10 cellular contexts compared by ENCODE assay signal in the genomic region with DNA sequence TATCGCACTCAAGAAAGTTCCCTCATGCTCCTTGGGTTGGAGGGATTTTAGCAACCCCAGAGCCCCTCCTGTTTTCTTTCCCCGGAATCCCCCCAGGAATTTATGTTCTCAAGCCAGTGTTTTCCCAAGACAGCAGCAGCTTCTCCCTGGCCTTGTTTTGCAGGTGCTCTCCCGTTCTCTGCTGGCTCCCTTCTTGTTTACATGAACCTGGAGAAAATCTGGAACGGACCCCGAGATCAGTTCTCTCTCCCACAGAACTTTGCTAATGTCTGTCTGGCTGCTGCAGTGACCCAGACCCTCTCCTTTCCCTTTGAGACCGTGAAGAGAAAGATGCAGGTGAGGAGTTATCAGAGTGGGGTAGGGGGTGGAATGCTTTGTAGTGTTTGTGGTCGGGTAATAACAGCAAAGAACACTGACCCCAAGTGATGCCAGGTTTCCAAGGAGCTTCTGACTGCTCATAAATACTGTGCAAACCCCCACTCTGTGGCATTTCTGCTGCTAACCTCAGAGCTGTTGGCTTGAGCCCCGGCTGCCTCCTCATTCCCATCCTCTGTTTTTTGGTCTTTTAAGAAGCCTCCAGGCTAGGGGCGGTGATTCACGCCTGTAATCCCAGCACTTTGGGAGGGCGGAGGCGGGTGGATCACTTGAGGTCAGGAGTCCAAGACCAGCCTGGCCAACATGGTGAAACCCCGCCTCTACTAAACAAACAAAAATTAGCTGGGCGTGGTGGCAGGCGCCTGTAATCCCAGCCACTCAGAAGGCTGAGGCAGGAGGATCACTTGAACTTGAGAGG. TPM values are rescaled to one million over a fixed set of nuclear protein-coding genes. Genes with fewer than 3 reads are reported as not detected.
DNase-seq lines count a peak whose midpoint lies in the region; ATAC-seq and TF ChIP-seq lines count a peak whose summit lies in the region.
"Had no signal": no experiment of that assay in that cellular context is flagged by ENCODE, and none has a peak within 500 bp of the region (broad histone marks: within the 10 kb centered on the region; RNA-seq: fewer than 3 reads in every experiment).

No MANE protein-coding gene starts in this region.

- peaks cover 0 to 7% (median 5%) of the 10 kb centered on the region in 3 donors for H3K36me3 Mint-ChIP-seq in immature natural killer cell

- WGBS in esophagus muscularis mucosa = 66% methylated on average over 15 of the region's 15 CpGs
- WGBS in sigmoid colon, 2 donors = 21 to 59% methylated on average over 15 of the region's 15 CpGs

- DNase-seq in Daoy (ENCODE audit: low read depth) (peak; percentile 79), NCI-H774 (lab: John Stamatoyannopoulos, UW) (peak; percentile 15), esophagus muscularis mucosa (ENCODE audit: extremely low spot score) (no peak), sigmoid colon (peak; percentile 84), immature natural killer cell (no peak)
- DNase-seq: NCI-H446 had no signal

- no peaks in the 10 kb centered on the region for H3K4me1 Mint-ChIP-seq in immature natural killer cell

- peak overlapping the region in 1 of 6 donors; percentile 11 for H3K27ac Mint-ChIP-seq in immature natural killer cell
- H3K27ac Mint-ChIP-seq: stimulated activated naive CD8-positive, alpha-beta T cell treated with anti-CD3 and anti-CD28 coated beads, Interleukin-15, Interleukin-2, amounts not matched to agents 100 ng/mL and 50 ng/mL, for 24 hours had no signal

- TF ChIP-seq CTCF in esophagus muscularis mucosa (IDR thresholded peaks at IDR 0.05) (no peak), sigmoid colon (IDR thresholded peaks at IDR 0.05) (no peak)

- H3K9me3 ChIP-seq in esophagus muscularis mucosa (no peaks in the 10 kb centered on the region), sigmoid colon (no peaks in the 10 kb centered on the region)

- ATAC-seq in GM18873 (IDR thresholded peaks at IDR 0.05; ENCODE audit: low FRiP score, unreplicated experiment) (no peak), GM19328 (IDR thresholded peaks at IDR 0.05; ENCODE audit: unreplicated experiment) (no peak), HG02885 (IDR thresholded peaks at IDR 0.05; ENCODE audit: poor library complexity, unreplicated experiment) (no peak)

- H3K27me3 ChIP-seq in esophagus muscularis mucosa = no peaks in the 10 kb centered on the region
- no peaks in the 10 kb centered on the region for H3K27me3 ChIP-seq in sigmoid colon

- TF ChIP-seq EP300 in esophagus muscularis mucosa (IDR thresholded peaks at IDR 0.05) (no peak), sigmoid colon (IDR thresholded peaks at IDR 0.05) (no peak)

- no peak overlapping the region for H3K4me3 Mint-ChIP-seq in immature natural killer cell
- H3K4me3 Mint-ChIP-seq: stimulated activated naive CD8-positive, alpha-beta T cell treated with anti-CD3 and anti-CD28 coated beads, Interleukin-15, Interleukin-2, amounts not matched to agents 100 ng/mL and 50 ng/mL, for 24 hours had no signal

- H3K27me3 Mint-ChIP-seq in immature natural killer cell (ENCODE audit: low read depth in 3 of 3) = peaks cover 0 to 2% (median 2%) of the 10 kb centered on the region in 3 donors
- H3K27me3 Mint-ChIP-seq: stimulated activated naive CD8-positive, alpha-beta T cell treated with anti-CD3 and anti-CD28 coated beads, Interleukin-15, Interleukin-2, amounts not matched to agents 100 ng/mL and 50 ng/mL, for 24 hours had no signal

- H3K36me3 ChIP-seq in esophagus muscularis mucosa (peaks cover 0 to 10% (median 0%) of the 10 kb centered on the region in 4 donors), sigmoid colon (no peaks in the 10 kb centered on the region)

- H3K9me3 Mint-ChIP-seq in immature natural killer cell = no peaks in the 10 kb centered on the region
- H3K9me3 Mint-ChIP-seq: stimulated activated naive CD8-positive, alpha-beta T cell treated with anti-CD3 and anti-CD28 coated beads, Interleukin-15, Interleukin-2, amounts not matched to agents 100 ng/mL and 50 ng/mL, for 24 hours had no signal

- intact Hi-C loops in esophagus muscularis mucosa (cut with DNase I) = no loop called here
- intact Hi-C loops in sigmoid colon (cut with DNase I) = no loop called here

- H3K4me1 ChIP-seq in esophagus muscularis mucosa (peaks cover 0 to 9% (median 1%) of the 10 kb centered on the region in 4 donors), sigmoid colon (peaks cover 0 to 9% (median 3%) of the 10 kb centered on the region in 4 donors)

- TF ChIP-seq POLR2A in esophagus muscularis mucosa (IDR thresholded peaks at IDR 0.05; ENCODE audit: low read depth) (no peak), sigmoid colon (IDR thresholded peaks at IDR 0.05) (no peak)

- H3K27ac ChIP-seq in esophagus muscularis mucosa (replicated peaks in 1 of 4) (peak overlapping the region in 3 of 4 donors; percentile 28 to 57 (median 49)), sigmoid colon (peak overlapping the region; percentile 10 to 69 (median 46))

- H3K4me3 ChIP-seq in esophagus muscularis mucosa (no peak overlapping the region), sigmoid colon (no peak overlapping the region)

RNA-seq across cellular contexts. Expression of gene SLC25A43, which starts 11.1 kb away (rescaled TPM):
- 5.4 and 6.7 TPM in 2 replicates for total RNA-seq in Daoy (2014; rRNA removed; shearing (Covaris generic))
- total RNA-seq in esophagus muscularis mucosa = 10 to 100 TPM in 3 of 4 donors, 1 to 10 TPM in 1; 6.6 to 15.4 (median 13.0) TPM
- 10 to 100 TPM in 2 of 4 donors, 1 to 10 TPM in 2; 5.3 to 16.1 (median 9.7) TPM for total RNA-seq in sigmoid colon
- polyA plus RNA-seq in sigmoid colon = 10 to 100 TPM; 16.2 to 39.5 (median 24.6) TPM
- 10 to 100 TPM in 2 of 3 donors, 1 to 10 TPM in 1; 6.1 to 12.6 (median 10.7) TPM for polyA plus RNA-seq in immature natural killer cell

RNA-seq across cellular contexts. Expression of gene SLC25A5, which starts 58.0 kb away (rescaled TPM):
- 198 and 231 TPM in 2 replicates for total RNA-seq in Daoy (2014; rRNA removed; shearing (Covaris generic))
- total RNA-seq in esophagus muscularis mucosa (100 to 1,000 TPM; 268 to 328 (median 299) TPM), sigmoid colon (100 to 1,000 TPM; 269 to 356 (median 336) TPM)
- polyA plus RNA-seq in sigmoid colon (1,000 to 10,000 TPM in 2 of 3 donors, 100 to 1,000 TPM in 1; 934 to 2,420 (median 1,374) TPM), immature natural killer cell (100 to 1,000 TPM; 277 to 490 (median 364) TPM)

Comparison
In these comparisons a context has a peak if more than half of its experiments do, and no peak if none do; other contexts are left out.
1. DNase-seq: peak in Daoy (single experiment), NCI-H774 (single experiment) and sigmoid colon (single experiment); none in esophagus muscularis mucosa (single experiment) and immature natural killer cell (0 of 3).